13 cellular contexts compared by ENCODE assay signal in genomic region chr17:79035686-79036085, GRCh38.
"Had no signal": no experiment of that assay in that cellular context is flagged by ENCODE, and none has a peak within 500 bp of the region (broad histone marks: within the 10 kb centered on the region; RNA-seq: fewer than 3 reads in every experiment).

No MANE protein-coding gene starts in this region.

- DNase-seq: activated CD4-positive, CD25-positive, alpha-beta regulatory T cell; activated naive CD4-positive, alpha-beta T cell treated with anti-CD3 and anti-CD28 coated beads, Interleukin-2, amount 10 ng/mL, durations not matched to agents 7 days and 5 days; activated T-cell treated with anti-CD3 and anti-CD28 coated beads, Interleukin-2, amount 50 U/mL, for 24 hours; colonic mucosa; effector CD4-positive, alpha-beta T cell; foreskin melanocyte; kidney glomerular epithelial cell; stimulated activated CD4-positive, alpha-beta T cell treated with anti-CD3 and anti-CD28 coated beads, Interleukin-2, amount 100 ng/mL, for 24 hours; thyroid gland had no signal

- FAIRE-seq: pancreas had no signal

- H3K27me3 ChIP-seq: colonic mucosa, pancreas, thyroid gland, uterus had no signal

- H3K27ac Mint-ChIP-seq: activated naive CD4-positive, alpha-beta T cell treated with anti-CD3 and anti-CD28 coated beads, Interleukin-2, amount 10 ng/mL, durations not matched to agents 7 days and 5 days; activated T-cell treated with anti-CD3 and anti-CD28 coated beads, Interleukin-2, amount 50 U/mL, for 24 hours; T-helper 2 cell treated with Interferon-gamma antibody and Interleukin-4, amounts not matched to agents 5 μg/mL and 100 μg/mL, for 36 hours had no signal

- H3K36me3 ChIP-seq: colonic mucosa, pancreas, thyroid gland, uterus had no signal

- H3K4me3 Mint-ChIP-seq: activated naive CD4-positive, alpha-beta T cell treated with anti-CD3 and anti-CD28 coated beads, Interleukin-2, amount 10 ng/mL, durations not matched to agents 7 days and 5 days; activated T-cell treated with anti-CD3 and anti-CD28 coated beads, Interleukin-2, amount 50 U/mL, for 24 hours; neural crest cell; T-helper 2 cell treated with Interferon-gamma antibody and Interleukin-4, amounts not matched to agents 5 μg/mL and 100 μg/mL, for 36 hours had no signal

- H3K27ac ChIP-seq: pancreas, thyroid gland had no signal

- H3K4me1 Mint-ChIP-seq: activated naive CD4-positive, alpha-beta T cell treated with anti-CD3 and anti-CD28 coated beads, Interleukin-2, amount 10 ng/mL, durations not matched to agents 7 days and 5 days had no signal

- H3K9me3 Mint-ChIP-seq: activated naive CD4-positive, alpha-beta T cell treated with anti-CD3 and anti-CD28 coated beads, Interleukin-2, amount 10 ng/mL, durations not matched to agents 7 days and 5 days; activated T-cell treated with anti-CD3 and anti-CD28 coated beads, Interleukin-2, amount 50 U/mL, for 24 hours; neural crest cell; T-helper 2 cell treated with Interferon-gamma antibody and Interleukin-4, amounts not matched to agents 5 μg/mL and 100 μg/mL, for 36 hours had no signal

- H3K36me3 Mint-ChIP-seq: activated naive CD4-positive, alpha-beta T cell treated with anti-CD3 and anti-CD28 coated beads, Interleukin-2, amount 10 ng/mL, durations not matched to agents 7 days and 5 days had no signal

- H3K9me3 ChIP-seq: colonic mucosa, pancreas, thyroid gland, uterus had no signal

- H3K4me3 ChIP-seq: colonic mucosa, pancreas, thyroid gland, uterus had no signal

- H3K4me1 ChIP-seq: colonic mucosa, pancreas, uterus had no signal
